Comparison of ENCODE assay signal across 1 cellular context in the genomic region with DNA sequence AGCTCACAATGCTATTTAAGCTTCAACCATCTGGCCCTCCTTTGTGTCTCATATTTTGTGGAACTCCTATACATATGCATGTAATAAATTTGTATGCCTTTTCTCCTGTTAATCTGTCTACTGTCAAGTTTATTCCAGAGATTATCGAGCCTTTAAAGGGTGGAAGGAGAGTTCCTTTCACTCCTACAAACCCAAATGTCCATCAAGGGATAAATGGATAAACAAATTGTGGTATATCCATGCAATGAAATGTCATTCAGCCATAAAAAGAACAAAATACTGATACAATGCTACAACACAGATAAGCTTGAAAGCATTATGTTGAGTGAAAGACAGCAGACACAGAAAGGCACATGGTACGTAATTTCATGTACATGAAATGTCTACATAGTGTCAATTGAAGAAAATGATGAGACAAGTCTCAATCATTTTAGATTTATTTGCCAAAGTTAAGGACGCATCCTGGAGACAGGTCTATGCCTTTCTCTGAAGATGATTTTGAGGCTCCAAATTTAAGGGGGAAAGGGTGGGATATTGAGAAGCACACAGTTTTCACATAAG.
A peak's percentile ranks its signal among the peaks of the same experiment; 100 is the strongest.
TF ChIP-seq lines count a peak whose summit lies in the region.

No MANE protein-coding gene starts in this region.

TF ChIP-seq in neural cell, 6 proteins besides CTCF, POLR2A, EP300 and RAD21:
- TF ChIP-seq TAF1 (IDR thresholded peaks at IDR 0.05; ENCODE audit: low read depth), result no peak
- peak; percentile 89 for TF ChIP-seq POLR2AphosphoS5 (IDR thresholded peaks at IDR 0.05)
- TF ChIP-seq, protein P1, sequence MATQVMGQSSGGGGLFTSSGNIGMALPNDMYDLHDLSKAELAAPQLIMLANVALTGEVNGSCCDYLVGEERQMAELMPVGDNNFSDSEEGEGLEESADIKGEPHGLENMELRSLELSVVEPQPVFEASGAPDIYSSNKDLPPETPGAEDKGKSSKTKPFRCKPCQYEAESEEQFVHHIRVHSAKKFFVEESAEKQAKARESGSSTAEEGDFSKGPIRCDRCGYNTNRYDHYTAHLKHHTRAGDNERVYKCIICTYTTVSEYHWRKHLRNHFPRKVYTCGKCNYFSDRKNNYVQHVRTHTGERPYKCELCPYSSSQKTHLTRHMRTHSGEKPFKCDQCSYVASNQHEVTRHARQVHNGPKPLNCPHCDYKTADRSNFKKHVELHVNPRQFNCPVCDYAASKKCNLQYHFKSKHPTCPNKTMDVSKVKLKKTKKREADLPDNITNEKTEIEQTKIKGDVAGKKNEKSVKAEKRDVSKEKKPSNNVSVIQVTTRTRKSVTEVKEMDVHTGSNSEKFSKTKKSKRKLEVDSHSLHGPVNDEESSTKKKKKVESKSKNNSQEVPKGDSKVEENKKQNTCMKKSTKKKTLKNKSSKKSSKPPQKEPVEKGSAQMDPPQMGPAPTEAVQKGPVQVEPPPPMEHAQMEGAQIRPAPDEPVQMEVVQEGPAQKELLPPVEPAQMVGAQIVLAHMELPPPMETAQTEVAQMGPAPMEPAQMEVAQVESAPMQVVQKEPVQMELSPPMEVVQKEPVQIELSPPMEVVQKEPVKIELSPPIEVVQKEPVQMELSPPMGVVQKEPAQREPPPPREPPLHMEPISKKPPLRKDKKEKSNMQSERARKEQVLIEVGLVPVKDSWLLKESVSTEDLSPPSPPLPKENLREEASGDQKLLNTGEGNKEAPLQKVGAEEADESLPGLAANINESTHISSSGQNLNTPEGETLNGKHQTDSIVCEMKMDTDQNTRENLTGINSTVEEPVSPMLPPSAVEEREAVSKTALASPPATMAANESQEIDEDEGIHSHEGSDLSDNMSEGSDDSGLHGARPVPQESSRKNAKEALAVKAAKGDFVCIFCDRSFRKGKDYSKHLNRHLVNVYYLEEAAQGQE (IDR thresholded peaks at IDR 0.05; ENCODE audit: borderline replicate concordance), result peak; percentile 16
